9 cellular contexts compared by ENCODE assay signal in the genomic region with DNA sequence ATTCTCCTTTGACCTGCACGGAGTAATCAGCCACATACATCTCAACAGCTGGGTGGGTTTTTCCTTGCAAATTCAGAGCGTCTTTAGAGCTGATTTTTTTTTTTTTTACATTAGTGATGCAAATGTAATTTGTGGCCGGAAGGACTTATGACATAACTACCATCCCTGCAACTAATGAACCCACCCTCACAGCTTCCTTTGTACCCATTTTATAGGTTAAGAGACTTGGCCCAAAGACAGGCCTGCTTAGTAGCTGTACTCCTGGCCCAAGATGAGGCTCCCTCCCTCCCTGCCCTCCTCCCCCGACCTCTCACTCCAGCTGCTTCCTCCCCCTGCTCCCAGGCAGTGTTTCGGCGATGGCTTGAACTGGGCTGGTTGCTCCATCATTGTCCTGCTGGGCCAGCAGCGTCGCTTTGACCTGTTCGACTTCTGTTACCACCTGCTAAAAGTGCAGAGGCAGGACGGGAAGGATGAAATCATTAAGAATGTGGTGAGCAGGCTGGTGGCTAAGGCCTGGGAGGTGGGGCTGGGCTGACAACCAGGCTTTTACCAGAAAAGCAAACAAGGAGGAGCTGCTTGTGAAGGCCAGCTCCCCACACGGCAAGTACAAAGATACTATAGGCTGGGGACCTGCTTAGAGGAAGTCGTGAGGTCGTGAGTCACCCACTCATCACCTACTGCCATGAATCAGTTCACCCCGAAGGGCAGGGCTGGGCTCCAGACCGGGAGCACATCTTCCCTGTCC.
DNase-seq lines count a peak whose midpoint lies in the region; ATAC-seq, FAIRE-seq and TF ChIP-seq lines count a peak whose summit lies in the region.
"Had no signal": no experiment of that assay in that cellular context is flagged by ENCODE, and none has a peak within 500 bp of the region (broad histone marks: within the 10 kb centered on the region; RNA-seq: fewer than 3 reads in every experiment).

No MANE protein-coding gene starts in this region.

- H3K9me3 ChIP-seq in Karpas-422 (ENCODE audit: low read length) (no peaks in the 10 kb centered on the region), fibroblast of lung (ENCODE audit: control insufficient read depth, insufficient read depth, low read depth, low read length) (no peaks in the 10 kb centered on the region)

- H3K36me3 Mint-ChIP-seq in glutamatergic neuron (ENCODE audit: unreplicated experiment) = peaks cover 20% of the 10 kb centered on the region

- ATAC-seq in HG02938 (IDR thresholded peaks at IDR 0.05; ENCODE audit: unreplicated experiment) (no peak), HG02588 (IDR thresholded peaks at IDR 0.05; ENCODE audit: unreplicated experiment) (no peak)

- H3K27ac ChIP-seq in Karpas-422 (ENCODE audit: low read length) (no peak overlapping the region), fibroblast of lung (ENCODE audit: insufficient read depth, low read length) (peak overlapping the region; percentile 19)

- H3K27me3 Mint-ChIP-seq in glutamatergic neuron (ENCODE audit: unreplicated experiment) = no peaks in the 10 kb centered on the region

- H3K4me3 ChIP-seq in Karpas-422 (ENCODE audit: low read length) (no peak overlapping the region), fibroblast of lung (replicated peaks in 1 of 4; ENCODE audit: control extremely low read depth in 1 of 4, insufficient read depth in 1 of 4, low read depth in 3 of 4, low read length in 4 of 4) (no peak overlapping the region)

- peaks cover 5% of the 10 kb centered on the region for H3K4me1 Mint-ChIP-seq in glutamatergic neuron (ENCODE audit: low read depth, unreplicated experiment)

- no peak for FAIRE-seq in GM19239 (lab: Jason Lieb, UNC)

- no peaks in the 10 kb centered on the region for H3K9me3 Mint-ChIP-seq in glutamatergic neuron (ENCODE audit: unreplicated experiment)

- H3K27ac Mint-ChIP-seq in glutamatergic neuron (ENCODE audit: unreplicated experiment) = no peak overlapping the region

- H3K4me3 Mint-ChIP-seq in glutamatergic neuron (ENCODE audit: unreplicated experiment) = no peak overlapping the region

- DNase-seq in Karpas-422 (peak; percentile 64), fibroblast of lung (ENCODE audit: low read depth in 2 of 2) (peak; percentile 61 to 98), GM19239 (ENCODE audit: insufficient read length, low spot score) (no peak), glutamatergic neuron (no peak)
- peak; percentile 71 for DNase-seq in activated CD8-positive, alpha-beta memory T cell treated with anti-CD3 and anti-CD28 coated beads for 24 hours
- peak; percentile 64 to 69 for DNase-seq in stimulated activated CD4-positive, alpha-beta T cell treated with anti-CD3 and anti-CD28 coated beads, Interleukin-2, amount 100 ng/mL, for 24 hours
- DNase-seq: right cardiac atrium had no signal

- H4K20me1 ChIP-seq in Karpas-422 (ENCODE audit: insufficient read depth, low read depth, low read length) (no peaks in the 10 kb centered on the region; the same call in 1 of the 2 replicates), fibroblast of lung (ENCODE audit: control insufficient read depth, extremely low read depth, insufficient read depth, low read length) (no peaks in the 10 kb centered on the region)

- H3K79me2 ChIP-seq in Karpas-422 (ENCODE audit: low read length) = no peaks in the 10 kb centered on the region
- no peaks in the 10 kb centered on the region for H3K79me2 ChIP-seq in fibroblast of lung (ENCODE audit: control insufficient read depth, insufficient read depth, low read length)

- H3K36me3 ChIP-seq in Karpas-422 (ENCODE audit: insufficient read depth, low read length) (peaks cover 57% of the 10 kb centered on the region), fibroblast of lung (ENCODE audit: control insufficient read depth, insufficient read depth, low read length) (no peaks in the 10 kb centered on the region)

- no peak for TF ChIP-seq CTCF in fibroblast of lung (conservative IDR thresholded peaks at IDR 0.05 in 1 of 2, IDR thresholded peaks at IDR 0.05 in 1 of 2; ENCODE audit: low read depth in 1 of 2, low read length in 2 of 2)
- no peak for TF ChIP-seq CTCF in glutamatergic neuron (IDR thresholded peaks at IDR 0.05; ENCODE audit: partially characterized antibody, unreplicated experiment)

- H3K4me2 ChIP-seq in Karpas-422 (ENCODE audit: low read depth, low read length, poor library complexity, severe bottlenecking) = no peak overlapping the region
- H3K4me2 ChIP-seq in fibroblast of lung (ENCODE audit: extremely low read depth, insufficient read depth, low read length) = no peak overlapping the region

- H3K27me3 ChIP-seq in Karpas-422 (ENCODE audit: low read length) = no peaks in the 10 kb centered on the region
- H3K27me3 ChIP-seq in fibroblast of lung (ENCODE audit: control insufficient read depth, insufficient read depth, low read length) = no peaks in the 10 kb centered on the region

- no peaks in the 10 kb centered on the region for H3K9me2 ChIP-seq in Karpas-422 (replicated peaks; ENCODE audit: insufficient read depth, low read length)

- H3K9ac ChIP-seq in Karpas-422 (ENCODE audit: low read length) (no peak overlapping the region), fibroblast of lung (ENCODE audit: insufficient read depth, low read length) (no peak overlapping the region)

- H2AFZ ChIP-seq in Karpas-422 (ENCODE audit: low read length) (no peak overlapping the region), fibroblast of lung (ENCODE audit: low read length) (no peak overlapping the region)

- H3K4me1 ChIP-seq in Karpas-422 (ENCODE audit: low read length) (peaks cover 25% of the 10 kb centered on the region), fibroblast of lung (ENCODE audit: control insufficient read depth, extremely low read depth, insufficient read depth, low read length) (peaks cover 37% of the 10 kb centered on the region)

Comparison
In these comparisons a context has a peak if more than half of its experiments do, and no peak if none do; other contexts are left out.
1. DNase-seq: peak in Karpas-422 (single experiment), activated CD8-positive, alpha-beta memory T cell treated with anti-CD3 and anti-CD28 coated beads for 24 hours (single experiment), fibroblast of lung (2 of 2) and stimulated activated CD4-positive, alpha-beta T cell treated with anti-CD3 and anti-CD28 coated beads, Interleukin-2, amount 100 ng/mL, for 24 hours (2 of 2); none in GM19239 (single experiment) and glutamatergic neuron (single experiment).